Comparison of ENCODE assay signal across 14 cellular contexts in genomic region chr3:101791778-101792177, GRCh38. TPM values are rescaled to one million over a fixed set of nuclear protein-coding genes. Genes with fewer than 3 reads are reported as not detected.
DNase-seq lines count a peak whose midpoint lies in the region; ATAC-seq and TF ChIP-seq lines count a peak whose summit lies in the region.
"Had no signal": no experiment of that assay in that cellular context is flagged by ENCODE, and none has a peak within 500 bp of the region (broad histone marks: within the 10 kb centered on the region; RNA-seq: fewer than 3 reads in every experiment).

No MANE protein-coding gene starts in this region.

- ATAC-seq in CD8-positive, alpha-beta T cell, result no peak
- ATAC-seq in GM19043 (IDR thresholded peaks at IDR 0.05; ENCODE audit: low read depth, unreplicated experiment) (peak; percentile 97), HG02852 (IDR thresholded peaks at IDR 0.05; ENCODE audit: unreplicated experiment) (peak; percentile 98)

- no peak overlapping the region for H3K4me3 Mint-ChIP-seq in CD8-positive, alpha-beta T cell

- peak overlapping the region; percentile 37 for H3K27ac Mint-ChIP-seq in CD8-positive, alpha-beta T cell

- H3K36me3 Mint-ChIP-seq in CD8-positive, alpha-beta T cell, result peaks cover 90% of the 10 kb centered on the region

- CTCF ChIA-PET in CD8-positive, alpha-beta T cell (lab: Charles Lee), result interaction anchor here (0.6 to 1.9 kb wide), 2 partner anchors 11 to 433 kb away, joined by 3 to 5 read pairs; no protein-coding TSS in a partner anchor

- H2AFZ ChIP-seq in KMS-11 (ENCODE audit: low read depth), result no peak overlapping the region

- peaks cover 15% of the 10 kb centered on the region for H3K36me3 ChIP-seq in CD8-positive, alpha-beta T cell (ENCODE audit: insufficient read depth, low read length)
- H3K36me3 ChIP-seq in KMS-11 (ENCODE audit: insufficient read depth) (no peaks in the 10 kb centered on the region), uterus (no peaks in the 10 kb centered on the region), WERI-Rb-1 (peaks cover 26% of the 10 kb centered on the region)

- no peak for TF ChIP-seq CTCF in CD8-positive, alpha-beta T cell (IDR thresholded peaks at IDR 0.05)
- TF ChIP-seq CTCF in KMS-11 (conservative IDR thresholded peaks at IDR 0.05; ENCODE audit: low read depth, low read length), result no peak
- TF ChIP-seq CTCF in uterus (IDR thresholded peaks at IDR 0.05), result no peak
- no peak for TF ChIP-seq CTCF in WERI-Rb-1 (IDR thresholded peaks at IDR 0.05; ENCODE audit: low read depth, low read length)

- H3K79me2 ChIP-seq in KMS-11 (ENCODE audit: insufficient read depth, low read depth), result no peaks in the 10 kb centered on the region

- no peak for TF ChIP-seq POLR2A in uterus (IDR thresholded peaks at IDR 0.05)

- H3K9me3 ChIP-seq in CD8-positive, alpha-beta T cell (ENCODE audit: low read length), result no peaks in the 10 kb centered on the region
- no peaks in the 10 kb centered on the region for H3K9me3 ChIP-seq in uterus
- H3K9me3 ChIP-seq in WERI-Rb-1 (ENCODE audit: severe bottlenecking), result no peaks in the 10 kb centered on the region

- no peaks in the 10 kb centered on the region for H4K20me1 ChIP-seq in KMS-11 (ENCODE audit: insufficient read depth)

- POLR2A ChIA-PET in CD8-positive, alpha-beta T cell (lab: Charles Lee), result interaction anchor here (1.9 kb wide), 1 partner anchor 13 kb away, joined by 10 read pairs; the partner anchor contains the start of gene NXPE3

- no peak overlapping the region for H3K4me3 ChIP-seq in CD8-positive, alpha-beta T cell (ENCODE audit: low read depth, low read length)
- H3K4me3 ChIP-seq in KMS-11 (IDR thresholded peaks at IDR 0.05; ENCODE audit: insufficient read depth, low read depth, low read length), result no peak overlapping the region
- no peak overlapping the region for H3K4me3 ChIP-seq in uterus
- H3K4me3 ChIP-seq in WERI-Rb-1 (ENCODE audit: low read depth, low read length), result no peak overlapping the region

- peak overlapping the region; percentile 20; the same call in 1 of the 2 replicates for H3K4me2 ChIP-seq in KMS-11

- H3K9ac ChIP-seq in KMS-11, result no peak overlapping the region

- no peak overlapping the region for H3K27ac ChIP-seq in CD8-positive, alpha-beta T cell (ENCODE audit: low read depth, low read length)
- peak overlapping the region; percentile 29; the same call in 1 of the 2 replicates for H3K27ac ChIP-seq in KMS-11
- no peak overlapping the region for H3K27ac ChIP-seq in uterus
- no peak overlapping the region for H3K27ac ChIP-seq in WERI-Rb-1

- no peaks in the 10 kb centered on the region for H3K27me3 ChIP-seq in CD8-positive, alpha-beta T cell (ENCODE audit: insufficient read depth, low read length)
- H3K27me3 ChIP-seq in KMS-11 (ENCODE audit: insufficient read depth, low read depth) (no peaks in the 10 kb centered on the region), uterus (no peaks in the 10 kb centered on the region), WERI-Rb-1 (ENCODE audit: insufficient read depth, low read depth, severe bottlenecking) (no peaks in the 10 kb centered on the region)

- H3K27me3 Mint-ChIP-seq in CD8-positive, alpha-beta T cell (ENCODE audit: low read depth), result no peaks in the 10 kb centered on the region

- no peak for DNase-seq in CD8-positive, alpha-beta T cell
- no peak for DNase-seq in SHP77 treated with DMSO at 0.1 percent for 48 hours (lab: John Stamatoyannopoulos, UW)
- DNase-seq in uterus, result no peak
- no peak for DNase-seq in activated CD4-positive, alpha-beta T cell treated with anti-CD3 and anti-CD28 coated beads for 4 hours
- no peak for DNase-seq in WERI-Rb-1
- DNase-seq: activated effector memory CD4-positive, alpha-beta T cell treated with Interleukin-2 at 50 U/mL for 16 hours; COR-L47; effector memory CD4-positive, alpha-beta T cell; HCEC 1CT; NCI-H1436; nucleus accumbens had no signal

- peaks cover 78% of the 10 kb centered on the region for H3K4me1 Mint-ChIP-seq in CD8-positive, alpha-beta T cell (ENCODE audit: low read depth)

- peaks cover 4% of the 10 kb centered on the region for H3K9me3 Mint-ChIP-seq in CD8-positive, alpha-beta T cell

- H3K4me1 ChIP-seq in CD8-positive, alpha-beta T cell (ENCODE audit: insufficient read depth, low read length), result peaks cover 16% of the 10 kb centered on the region
- H3K4me1 ChIP-seq in KMS-11 (ENCODE audit: low read depth, poor library complexity, severe bottlenecking) (peaks cover 37% of the 10 kb centered on the region), uterus (no peaks in the 10 kb centered on the region)

- intact Hi-C loops in CD8-positive, alpha-beta T cell (cut with DNase I, micrococcal nuclease), result no loop called here
- intact Hi-C loops in uterus (cut with DNase I; ENCODE audit: low total_unique reads), result no loop called here

RNA-seq across cellular contexts. Expression of gene NXPE3, which starts 12.8 kb away (rescaled TPM):
- 10 to 100 TPM; 39.8 to 40.3 TPM for total RNA-seq in CD8-positive, alpha-beta T cell
- total RNA-seq in uterus, result 10 to 100 TPM in 2 of 4 donors, 1 to 10 TPM in 2; 3.1 to 26.0 (median 10.3) TPM

RNA-seq across cellular contexts. Expression of gene NFKBIZ, which starts 57.5 kb away (rescaled TPM):
- total RNA-seq in CD8-positive, alpha-beta T cell, result 100 to 1,000 TPM; 460 to 477 TPM
- 100 to 1,000 TPM in 1 of 4 donors, 10 to 100 TPM in 3; 10.2 to 119 (median 58.9) TPM for total RNA-seq in uterus
